In genomic region chr17:7403902-7404736, GRCh38 we compare ENCODE assay signal across 1 cellular context.
A peak's percentile ranks its signal among the peaks of the same experiment; 100 is the strongest.
TF ChIP-seq lines count a peak whose summit lies in the region.

TMEM256 (minus strand) TSS chr17:7404097; CDS start chr17:7404084, 13 bp downstream.

TF ChIP-seq in HEK293, 187 proteins besides CTCF, POLR2A, EP300 and RAD21 (continued from another document and continues in another):
- TF ChIP-seq ZNF133 (tag by site-specific recombination; IDR thresholded peaks at IDR 0.05) = no peak
- TF ChIP-seq GFI1B (tag by site-specific recombination; IDR thresholded peaks at IDR 0.05) = no peak
- no peak for TF ChIP-seq TRIM28 (IDR thresholded peaks at IDR 0.05; ENCODE audit: borderline replicate concordance, low read length)
- no peak for TF ChIP-seq ZFP37 (tag by site-specific recombination; IDR thresholded peaks at IDR 0.05)
- peak; percentile 85 for TF ChIP-seq ZNF341 (tag by site-specific recombination; IDR thresholded peaks at IDR 0.05; ENCODE audit: low read depth)
- no peak for TF ChIP-seq ZNF558 (tag by site-specific recombination; IDR thresholded peaks at IDR 0.05)
- no peak for TF ChIP-seq ZSCAN4 (tag by site-specific recombination; IDR thresholded peaks at IDR 0.05)
- peak; percentile 58; the same call in 1 of the 2 replicates for TF ChIP-seq ZNF2 (tag by site-specific recombination; IDR thresholded peaks at IDR 0.05)
- no peak for TF ChIP-seq ZNF311 (tag by site-specific recombination; IDR thresholded peaks at IDR 0.05; ENCODE audit: borderline replicate concordance)
- no peak for TF ChIP-seq ZNF501 (tag by site-specific recombination; IDR thresholded peaks at IDR 0.05)
- no peak for TF ChIP-seq ZNF174 (tag by site-specific recombination; IDR thresholded peaks at IDR 0.05)
- no peak for TF ChIP-seq ZNF529 (tag by site-specific recombination; IDR thresholded peaks at IDR 0.05; ENCODE audit: insufficient replicate concordance)
- TF ChIP-seq ZNF670 (tag by site-specific recombination; IDR thresholded peaks at IDR 0.05; ENCODE audit: low read depth) = no peak
- no peak for TF ChIP-seq HOXC10 (CRISPR knock-in tag; IDR thresholded peaks at IDR 0.05)
- TF ChIP-seq ZBTB10 (tag by site-specific recombination; IDR thresholded peaks at IDR 0.05) = no peak
- no peak for TF ChIP-seq ZNF785 (tag by site-specific recombination; IDR thresholded peaks at IDR 0.05)
- TF ChIP-seq ZNF513 (tag by site-specific recombination; IDR thresholded peaks at IDR 0.05) = no peak
- 0 out of 2 replicates have a peak, but pooled peaks have one; percentile 14 for TF ChIP-seq ZNF610 (tag by site-specific recombination; IDR thresholded peaks at IDR 0.05; ENCODE audit: borderline replicate concordance)
- TF ChIP-seq ZNF148 (tag by site-specific recombination; IDR thresholded peaks at IDR 0.05; ENCODE audit: borderline replicate concordance) = no peak
- peak; percentile 98 for TF ChIP-seq IKZF3 (tag by site-specific recombination; IDR thresholded peaks at IDR 0.05)
- TF ChIP-seq ZNF404 (tag by site-specific recombination; IDR thresholded peaks at IDR 0.05) = no peak
- no peak for TF ChIP-seq ZNF248 (tag by site-specific recombination; IDR thresholded peaks at IDR 0.05)
- TF ChIP-seq ZNF530 (tag by site-specific recombination; IDR thresholded peaks at IDR 0.05; ENCODE audit: low read depth) = no peak
- peak; percentile 70 for TF ChIP-seq ZNF600 (tag by site-specific recombination; IDR thresholded peaks at IDR 0.05)
- TF ChIP-seq ZNF354C (tag by site-specific recombination; IDR thresholded peaks at IDR 0.05; ENCODE audit: borderline replicate concordance, low read depth) = no peak
- no peak for TF ChIP-seq ZBTB6 (tag by site-specific recombination; IDR thresholded peaks at IDR 0.05)
- no peak for TF ChIP-seq ZNF140 (tag by site-specific recombination; IDR thresholded peaks at IDR 0.05)
- TF ChIP-seq SETDB1 (IDR thresholded peaks at IDR 0.05; ENCODE audit: insufficient read length, low read length) = no peak
- peak; percentile 55; the same call in 1 of the 2 replicates for TF ChIP-seq ZNF366 (tag by site-specific recombination; conservative IDR thresholded peaks at IDR 0.05)
- no peak for TF ChIP-seq ZNF571 (tag by site-specific recombination; IDR thresholded peaks at IDR 0.05)
- no peak for TF ChIP-seq MEIS1 (CRISPR knock-in tag; IDR thresholded peaks at IDR 0.05; ENCODE audit: borderline replicate concordance)
- peak; percentile 85 for TF ChIP-seq SP2 (tag by site-specific recombination; IDR thresholded peaks at IDR 0.05)
- no peak for TF ChIP-seq ZNF792 (tag by site-specific recombination; IDR thresholded peaks at IDR 0.05)
- TF ChIP-seq KLF10 (tag by site-specific recombination; IDR thresholded peaks at IDR 0.05) = peak; percentile 65; the same call in 1 of the 2 replicates
- TF ChIP-seq GLI4 (tag by site-specific recombination; IDR thresholded peaks at IDR 0.05) = no peak
- TF ChIP-seq ZNF776 (tag by site-specific recombination; IDR thresholded peaks at IDR 0.05; ENCODE audit: borderline replicate concordance) = no peak
- TF ChIP-seq INSM2 (tag by site-specific recombination; IDR thresholded peaks at IDR 0.05) = no peak
- peak; percentile 78 for TF ChIP-seq ZNF449 (tag by site-specific recombination; IDR thresholded peaks at IDR 0.05)
- TF ChIP-seq RBAK (tag by site-specific recombination; IDR thresholded peaks at IDR 0.05) = no peak
- TF ChIP-seq ZNF394 (tag by site-specific recombination; IDR thresholded peaks at IDR 0.05; ENCODE audit: borderline replicate concordance) = no peak
- no peak for TF ChIP-seq PRDM6 (tag by site-specific recombination; IDR thresholded peaks at IDR 0.05)
- no peak for TF ChIP-seq ZNF473 (tag by site-specific recombination; IDR thresholded peaks at IDR 0.05)
- no peak for TF ChIP-seq ZNF561 (tag by site-specific recombination; IDR thresholded peaks at IDR 0.05; ENCODE audit: borderline replicate concordance)
- TF ChIP-seq ZNF211 (tag by site-specific recombination; IDR thresholded peaks at IDR 0.05; ENCODE audit: low read depth) = no peak
- TF ChIP-seq KLF7 (tag by site-specific recombination; IDR thresholded peaks at IDR 0.05; ENCODE audit: borderline replicate concordance) = no peak
- peak; percentile 35; the same call in 1 of the 2 replicates for TF ChIP-seq ZNF843 (tag by site-specific recombination; IDR thresholded peaks at IDR 0.05)
- no peak for TF ChIP-seq ZNF837 (tag by site-specific recombination; IDR thresholded peaks at IDR 0.05)
- TF ChIP-seq ZNF280D (tag by site-specific recombination; IDR thresholded peaks at IDR 0.05) = no peak
- TF ChIP-seq ZNF416 (tag by site-specific recombination; IDR thresholded peaks at IDR 0.05) = no peak
